1 cellular context compared by ENCODE assay signal in genomic region chr5:169971780-169972179, GRCh38.
TF ChIP-seq lines count a peak whose summit lies in the region.

No MANE protein-coding gene starts in this region.

TF ChIP-seq in K562, 482 proteins besides CTCF, POLR2A, EP300 and RAD21:
- TF ChIP-seq, protein P1, sequence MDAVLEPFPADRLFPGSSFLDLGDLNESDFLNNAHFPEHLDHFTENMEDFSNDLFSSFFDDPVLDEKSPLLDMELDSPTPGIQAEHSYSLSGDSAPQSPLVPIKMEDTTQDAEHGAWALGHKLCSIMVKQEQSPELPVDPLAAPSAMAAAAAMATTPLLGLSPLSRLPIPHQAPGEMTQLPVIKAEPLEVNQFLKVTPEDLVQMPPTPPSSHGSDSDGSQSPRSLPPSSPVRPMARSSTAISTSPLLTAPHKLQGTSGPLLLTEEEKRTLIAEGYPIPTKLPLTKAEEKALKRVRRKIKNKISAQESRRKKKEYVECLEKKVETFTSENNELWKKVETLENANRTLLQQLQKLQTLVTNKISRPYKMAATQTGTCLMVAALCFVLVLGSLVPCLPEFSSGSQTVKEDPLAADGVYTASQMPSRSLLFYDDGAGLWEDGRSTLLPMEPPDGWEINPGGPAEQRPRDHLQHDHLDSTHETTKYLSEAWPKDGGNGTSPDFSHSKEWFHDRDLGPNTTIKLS (IDR thresholded peaks at IDR 0.05; ENCODE audit: borderline replicate concordance, low read depth), result no peak
- TF ChIP-seq ATF1 (CRISPR knock-in tag; IDR thresholded peaks at IDR 0.05) (no peak), ATF1 (tag; IDR thresholded peaks at IDR 0.05) (no peak), MTA3 (IDR thresholded peaks at IDR 0.05; ENCODE audit: borderline replicate concordance) (no peak), TFAM (CRISPR knock-in tag; conservative IDR thresholded peaks at IDR 0.05) (no peak), ZNF347 (CRISPR knock-in tag; IDR thresholded peaks at IDR 0.05; ENCODE audit: low read depth) (no peak), TBP (optimal IDR thresholded peaks at IDR 0.05; ENCODE audit: low read depth, low read length) (no peak), KAT7 (CRISPR knock-in tag; IDR thresholded peaks at IDR 0.05; ENCODE audit: borderline replicate concordance) (no peak), ARHGAP35 (IDR thresholded peaks at IDR 0.05; ENCODE audit: partially characterized antibody) (no peak), SAFB (IDR thresholded peaks at IDR 0.05; ENCODE audit: borderline replicate concordance, low read depth, low read length) (no peak), ZFP36 (IDR thresholded peaks at IDR 0.05; ENCODE audit: low read depth, low read length, partially characterized antibody) (no peak), NRF1 (conservative IDR thresholded peaks at IDR 0.05 in 1 of 2, IDR thresholded peaks at IDR 0.05 in 1 of 2) (no peak), ETV6 (IDR thresholded peaks at IDR 0.05; ENCODE audit: borderline replicate concordance in 1 of 2, low read depth in 2 of 2, low read length in 1 of 2) (no peak), ETV6 (CRISPR knock-in tag; IDR thresholded peaks at IDR 0.05; ENCODE audit: borderline replicate concordance) (no peak), LARP7 (IDR thresholded peaks at IDR 0.05) (no peak), ZNF23 (CRISPR knock-in tag; IDR thresholded peaks at IDR 0.05) (peak; percentile 94), ZBTB17 (CRISPR knock-in tag; IDR thresholded peaks at IDR 0.05) (peak; percentile 75), E4F1 (CRISPR knock-in tag; IDR thresholded peaks at IDR 0.05; ENCODE audit: borderline replicate concordance) (no peak)
- TF ChIP-seq, protein P2, sequence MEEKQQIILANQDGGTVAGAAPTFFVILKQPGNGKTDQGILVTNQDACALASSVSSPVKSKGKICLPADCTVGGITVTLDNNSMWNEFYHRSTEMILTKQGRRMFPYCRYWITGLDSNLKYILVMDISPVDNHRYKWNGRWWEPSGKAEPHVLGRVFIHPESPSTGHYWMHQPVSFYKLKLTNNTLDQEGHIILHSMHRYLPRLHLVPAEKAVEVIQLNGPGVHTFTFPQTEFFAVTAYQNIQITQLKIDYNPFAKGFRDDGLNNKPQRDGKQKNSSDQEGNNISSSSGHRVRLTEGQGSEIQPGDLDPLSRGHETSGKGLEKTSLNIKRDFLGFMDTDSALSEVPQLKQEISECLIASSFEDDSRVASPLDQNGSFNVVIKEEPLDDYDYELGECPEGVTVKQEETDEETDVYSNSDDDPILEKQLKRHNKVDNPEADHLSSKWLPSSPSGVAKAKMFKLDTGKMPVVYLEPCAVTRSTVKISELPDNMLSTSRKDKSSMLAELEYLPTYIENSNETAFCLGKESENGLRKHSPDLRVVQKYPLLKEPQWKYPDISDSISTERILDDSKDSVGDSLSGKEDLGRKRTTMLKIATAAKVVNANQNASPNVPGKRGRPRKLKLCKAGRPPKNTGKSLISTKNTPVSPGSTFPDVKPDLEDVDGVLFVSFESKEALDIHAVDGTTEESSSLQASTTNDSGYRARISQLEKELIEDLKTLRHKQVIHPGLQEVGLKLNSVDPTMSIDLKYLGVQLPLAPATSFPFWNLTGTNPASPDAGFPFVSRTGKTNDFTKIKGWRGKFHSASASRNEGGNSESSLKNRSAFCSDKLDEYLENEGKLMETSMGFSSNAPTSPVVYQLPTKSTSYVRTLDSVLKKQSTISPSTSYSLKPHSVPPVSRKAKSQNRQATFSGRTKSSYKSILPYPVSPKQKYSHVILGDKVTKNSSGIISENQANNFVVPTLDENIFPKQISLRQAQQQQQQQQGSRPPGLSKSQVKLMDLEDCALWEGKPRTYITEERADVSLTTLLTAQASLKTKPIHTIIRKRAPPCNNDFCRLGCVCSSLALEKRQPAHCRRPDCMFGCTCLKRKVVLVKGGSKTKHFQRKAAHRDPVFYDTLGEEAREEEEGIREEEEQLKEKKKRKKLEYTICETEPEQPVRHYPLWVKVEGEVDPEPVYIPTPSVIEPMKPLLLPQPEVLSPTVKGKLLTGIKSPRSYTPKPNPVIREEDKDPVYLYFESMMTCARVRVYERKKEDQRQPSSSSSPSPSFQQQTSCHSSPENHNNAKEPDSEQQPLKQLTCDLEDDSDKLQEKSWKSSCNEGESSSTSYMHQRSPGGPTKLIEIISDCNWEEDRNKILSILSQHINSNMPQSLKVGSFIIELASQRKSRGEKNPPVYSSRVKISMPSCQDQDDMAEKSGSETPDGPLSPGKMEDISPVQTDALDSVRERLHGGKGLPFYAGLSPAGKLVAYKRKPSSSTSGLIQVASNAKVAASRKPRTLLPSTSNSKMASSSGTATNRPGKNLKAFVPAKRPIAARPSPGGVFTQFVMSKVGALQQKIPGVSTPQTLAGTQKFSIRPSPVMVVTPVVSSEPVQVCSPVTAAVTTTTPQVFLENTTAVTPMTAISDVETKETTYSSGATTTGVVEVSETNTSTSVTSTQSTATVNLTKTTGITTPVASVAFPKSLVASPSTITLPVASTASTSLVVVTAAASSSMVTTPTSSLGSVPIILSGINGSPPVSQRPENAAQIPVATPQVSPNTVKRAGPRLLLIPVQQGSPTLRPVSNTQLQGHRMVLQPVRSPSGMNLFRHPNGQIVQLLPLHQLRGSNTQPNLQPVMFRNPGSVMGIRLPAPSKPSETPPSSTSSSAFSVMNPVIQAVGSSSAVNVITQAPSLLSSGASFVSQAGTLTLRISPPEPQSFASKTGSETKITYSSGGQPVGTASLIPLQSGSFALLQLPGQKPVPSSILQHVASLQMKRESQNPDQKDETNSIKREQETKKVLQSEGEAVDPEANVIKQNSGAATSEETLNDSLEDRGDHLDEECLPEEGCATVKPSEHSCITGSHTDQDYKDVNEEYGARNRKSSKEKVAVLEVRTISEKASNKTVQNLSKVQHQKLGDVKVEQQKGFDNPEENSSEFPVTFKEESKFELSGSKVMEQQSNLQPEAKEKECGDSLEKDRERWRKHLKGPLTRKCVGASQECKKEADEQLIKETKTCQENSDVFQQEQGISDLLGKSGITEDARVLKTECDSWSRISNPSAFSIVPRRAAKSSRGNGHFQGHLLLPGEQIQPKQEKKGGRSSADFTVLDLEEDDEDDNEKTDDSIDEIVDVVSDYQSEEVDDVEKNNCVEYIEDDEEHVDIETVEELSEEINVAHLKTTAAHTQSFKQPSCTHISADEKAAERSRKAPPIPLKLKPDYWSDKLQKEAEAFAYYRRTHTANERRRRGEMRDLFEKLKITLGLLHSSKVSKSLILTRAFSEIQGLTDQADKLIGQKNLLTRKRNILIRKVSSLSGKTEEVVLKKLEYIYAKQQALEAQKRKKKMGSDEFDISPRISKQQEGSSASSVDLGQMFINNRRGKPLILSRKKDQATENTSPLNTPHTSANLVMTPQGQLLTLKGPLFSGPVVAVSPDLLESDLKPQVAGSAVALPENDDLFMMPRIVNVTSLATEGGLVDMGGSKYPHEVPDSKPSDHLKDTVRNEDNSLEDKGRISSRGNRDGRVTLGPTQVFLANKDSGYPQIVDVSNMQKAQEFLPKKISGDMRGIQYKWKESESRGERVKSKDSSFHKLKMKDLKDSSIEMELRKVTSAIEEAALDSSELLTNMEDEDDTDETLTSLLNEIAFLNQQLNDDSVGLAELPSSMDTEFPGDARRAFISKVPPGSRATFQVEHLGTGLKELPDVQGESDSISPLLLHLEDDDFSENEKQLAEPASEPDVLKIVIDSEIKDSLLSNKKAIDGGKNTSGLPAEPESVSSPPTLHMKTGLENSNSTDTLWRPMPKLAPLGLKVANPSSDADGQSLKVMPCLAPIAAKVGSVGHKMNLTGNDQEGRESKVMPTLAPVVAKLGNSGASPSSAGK (IDR thresholded peaks at IDR 0.05), result no peak
